ENCODE assay signal across 23 cellular contexts in the genomic region with DNA sequence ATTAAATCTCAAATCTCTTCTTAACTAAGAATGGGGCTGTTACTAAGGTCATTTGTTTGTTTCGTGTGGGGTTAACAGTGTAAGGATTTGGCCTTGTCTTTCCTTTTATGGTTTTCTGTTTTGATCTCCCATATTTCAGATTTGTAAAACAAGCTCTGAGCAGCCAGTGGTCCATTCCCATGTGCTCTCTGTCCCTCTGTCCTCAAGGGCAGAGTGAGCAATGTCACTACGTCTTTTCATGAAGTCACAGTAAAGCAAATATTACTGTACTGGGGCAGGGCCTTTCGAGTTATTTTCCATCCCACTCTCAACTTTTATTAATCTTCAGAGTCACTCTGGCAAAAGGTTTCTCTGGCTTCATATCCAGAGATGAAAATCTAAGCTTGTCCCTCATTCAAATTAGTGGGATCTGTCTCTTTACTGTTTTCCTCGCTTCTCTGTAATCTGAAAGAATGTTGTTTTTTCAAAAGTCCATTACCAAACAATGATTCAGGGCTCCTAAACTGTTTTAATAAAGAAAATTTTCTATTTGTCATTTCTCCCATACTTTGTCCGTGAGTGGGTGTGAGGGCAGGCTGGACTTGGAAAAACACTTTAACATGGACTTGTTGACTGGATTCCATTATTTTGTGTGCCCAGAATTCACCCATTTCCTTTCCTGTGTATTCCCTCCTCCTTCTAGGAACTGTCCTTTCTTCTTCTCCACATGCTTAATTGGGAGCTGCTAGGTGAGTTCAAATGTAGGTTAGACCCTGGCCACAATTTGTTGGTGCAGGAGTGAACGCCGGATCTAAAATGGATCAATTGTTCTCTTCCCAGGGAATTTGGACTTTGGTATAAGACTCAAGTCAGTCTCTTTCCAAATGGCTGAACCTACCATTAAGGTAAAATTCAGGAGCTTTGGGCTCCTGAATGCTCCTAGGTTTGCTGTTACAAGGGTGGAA. TPM values are rescaled to one million over a fixed set of nuclear protein-coding genes. Genes with fewer than 3 reads are reported as not detected.
A peak's percentile ranks its signal among the peaks of the same experiment; 100 is the strongest.
DNase-seq lines count a peak whose midpoint lies in the region; ATAC-seq and TF ChIP-seq lines count a peak whose summit lies in the region.
"Had no signal": no experiment of that assay in that cellular context is flagged by ENCODE, and none has a peak within 500 bp of the region (broad histone marks: within the 10 kb centered on the region; RNA-seq: fewer than 3 reads in every experiment).

No MANE protein-coding gene starts in this region.

- POLR2A ChIA-PET in BJ (lab: Charles Lee), result no interaction called here

- H3K36me3 ChIP-seq in BJ (ENCODE audit: control insufficient read depth, insufficient read depth, low read length) (no peaks in the 10 kb centered on the region), ascending aorta (no peaks in the 10 kb centered on the region), smooth muscle cell (ENCODE audit: low read depth) (no peaks in the 10 kb centered on the region), hepatocyte (replicated peaks; ENCODE audit: insufficient read depth, low read depth) (no peaks in the 10 kb centered on the region)
- H3K36me3 ChIP-seq: esophagus squamous epithelium had no signal

- TF ChIP-seq CTCF in BJ (IDR thresholded peaks at IDR 0.05; ENCODE audit: insufficient read depth, low read depth, low read length) (no peak), ascending aorta (IDR thresholded peaks at IDR 0.05) (no peak), fibroblast of the aortic adventitia (IDR thresholded peaks at IDR 0.05; ENCODE audit: insufficient read depth, low read length) (no peak), smooth muscle cell (IDR thresholded peaks at IDR 0.05; ENCODE audit: borderline replicate concordance, insufficient read depth, poor library complexity, severe bottlenecking) (no peak), hepatocyte (IDR thresholded peaks at IDR 0.05; ENCODE audit: poor library complexity) (no peak)

- peak overlapping the region; percentile 1 for H3K4me2 ChIP-seq in smooth muscle cell
- no peak overlapping the region for H3K4me2 ChIP-seq in hepatocyte

- H3K27me3 ChIP-seq in BJ (ENCODE audit: control insufficient read depth, insufficient read depth, low read length), result no peaks in the 10 kb centered on the region
- no peaks in the 10 kb centered on the region for H3K27me3 ChIP-seq in ascending aorta
- no peaks in the 10 kb centered on the region for H3K27me3 ChIP-seq in smooth muscle cell (ENCODE audit: low read depth)
- no peaks in the 10 kb centered on the region for H3K27me3 ChIP-seq in hepatocyte
- no peaks in the 10 kb centered on the region for H3K27me3 ChIP-seq in right cardiac atrium (ENCODE audit: control insufficient read depth, insufficient read depth)
- H3K27me3 ChIP-seq: esophagus squamous epithelium had no signal

- intact Hi-C loops in ascending aorta (cut with DNase I) (loop anchor here (2.0 to 5.0 kb wide), 2 partner anchors 42 to 90 kb away; a partner anchor contains a TSS), right cardiac atrium (cut with DNase I) (no loop called here)

- H3K4me3 ChIP-seq in BJ (ENCODE audit: low read depth, low read length), result no peak overlapping the region
- no peak overlapping the region for H3K4me3 ChIP-seq in ascending aorta
- H3K4me3 ChIP-seq in fibroblast of the aortic adventitia (ENCODE audit: low read depth, low read length), result no peak overlapping the region
- no peak overlapping the region for H3K4me3 ChIP-seq in smooth muscle cell
- no peak overlapping the region for H3K4me3 ChIP-seq in hepatocyte
- H3K4me3 ChIP-seq in right cardiac atrium (ENCODE audit: low read length), result no peak overlapping the region
- H3K4me3 ChIP-seq: esophagus squamous epithelium, SK-N-MC had no signal

- H3K27ac ChIP-seq in ascending aorta, result peak overlapping the region; percentile 69 to 71
- H3K27ac ChIP-seq in smooth muscle cell (ENCODE audit: low read depth), result peak overlapping the region; percentile 51
- H3K27ac ChIP-seq in hepatocyte, result no peak overlapping the region
- H3K27ac ChIP-seq in right cardiac atrium (ENCODE audit: low read length), result no peak overlapping the region
- H3K27ac ChIP-seq: esophagus squamous epithelium, SK-N-MC had no signal

- H3K9ac ChIP-seq in smooth muscle cell (ENCODE audit: low read depth), result no peak overlapping the region

- H4K20me1 ChIP-seq in smooth muscle cell (ENCODE audit: low read depth) (no peaks in the 10 kb centered on the region), hepatocyte (ENCODE audit: insufficient read depth, poor library complexity, severe bottlenecking) (no peaks in the 10 kb centered on the region)

- ATAC-seq in right cardiac atrium, result no peak

- CTCF ChIA-PET in BJ (lab: Yijun Ruan, JAX), result no interaction called here

- peaks cover 6 to 10% of the 10 kb centered on the region in 2 donors for H3K4me1 ChIP-seq in ascending aorta
- peaks cover 9% of the 10 kb centered on the region for H3K4me1 ChIP-seq in smooth muscle cell (ENCODE audit: low read depth)
- H3K4me1 ChIP-seq in hepatocyte (ENCODE audit: insufficient read depth), result no peaks in the 10 kb centered on the region
- H3K4me1 ChIP-seq in right cardiac atrium (ENCODE audit: control insufficient read depth, insufficient read depth, low read length), result no peaks in the 10 kb centered on the region

- WGBS in smooth muscle cell (ENCODE audit: low lambda C conversion rate), result 73% methylated on average over 7 of the region's 7 CpGs
- WGBS in hepatocyte (ENCODE audit: low lambda C conversion rate, missing lambda C conversion rate), result 84% methylated on average over 7 of the region's 7 CpGs
- WGBS in right cardiac atrium, result 82% methylated on average over 7 of the region's 7 CpGs

- no peaks in the 10 kb centered on the region for H3K9me2 ChIP-seq in hepatocyte (replicated peaks; ENCODE audit: insufficient read depth)

- H3K79me2 ChIP-seq in smooth muscle cell (ENCODE audit: low read depth) (no peaks in the 10 kb centered on the region), hepatocyte (no peaks in the 10 kb centered on the region)

- peak; percentile 31 for DNase-seq in BJ (ENCODE audit: low read depth)
- no peak for DNase-seq in ascending aorta (ENCODE audit: low spot score in 2 of 2)
- DNase-seq in fibroblast of the aortic adventitia (ENCODE audit: low read depth), result peak; percentile 7
- DNase-seq in smooth muscle cell (lab: John Stamatoyannopoulos, UW; ENCODE audit: unreplicated experiment), result no peak
- DNase-seq in NCI-H446 treated with DMSO at 0.1 percent for 48 hours (lab: John Stamatoyannopoulos, UW), result no peak
- DNase-seq in hepatocyte (ENCODE audit: low spot score), result no peak
- no peak for DNase-seq in right cardiac atrium
- no peak for DNase-seq in kidney glomerular epithelial cell (lab: John Stamatoyannopoulos, UW)
- DNase-seq: activated CD4-positive, alpha-beta T cell treated with anti-CD3 and anti-CD28 coated beads for 4 hours; activated CD8-positive, alpha-beta memory T cell treated with anti-CD3 and anti-CD28 coated beads for 24 hours; activated T-cell treated with anti-CD3 and anti-CD28 coated beads, Interleukin-2, amount 50 U/mL, for 1 hour; CD4-positive, alpha-beta memory T cell; cortex of kidney; DMS153; endodermal cell; esophagus squamous epithelium; NCI-H1048; NCI-H1694 treated with DMSO at 0.1 percent for 48 hours; NCI-H2171 treated with DMSO at 0.1 percent for 48 hours; NCI-H69; RPMI8226; substantia nigra had no signal

- peaks cover 10% of the 10 kb centered on the region for H3F3A ChIP-seq in smooth muscle cell (ENCODE audit: low read depth)

- peak overlapping the region; percentile 33 for H2AFZ ChIP-seq in smooth muscle cell (ENCODE audit: low read depth)
- H2AFZ ChIP-seq in hepatocyte, result no peak overlapping the region

- H3K9me3 ChIP-seq in ascending aorta (no peaks in the 10 kb centered on the region), smooth muscle cell (replicated peaks; ENCODE audit: low read depth) (no peaks in the 10 kb centered on the region), hepatocyte (ENCODE audit: low read depth) (no peaks in the 10 kb centered on the region), right cardiac atrium (ENCODE audit: control insufficient read depth, low read length) (no peaks in the 10 kb centered on the region)
- H3K9me3 ChIP-seq: esophagus squamous epithelium had no signal

RNA-seq across cellular contexts. Expression of a gene that starts 42.1 kb away (rescaled TPM):
- polyA plus RNA-seq in BJ (2011; rRNA removed) (29.9 and 45.2 TPM in 2 replicates), smooth muscle cell (49.1 and 53.3 TPM in 2 replicates), hepatocyte (71.8 and 98.9 TPM in 2 replicates), right cardiac atrium (57.1 TPM)
- polyA minus RNA-seq in BJ (2011; rRNA and poly(A)+ RNA removed), result 30.9 and 32.5 TPM in 2 replicates
- total RNA-seq in ascending aorta (128 TPM), fibroblast of the aortic adventitia (ENCODE audit: low replicate concordance) (78.8 and 84.4 TPM in 2 replicates), smooth muscle cell (189 and 239 TPM in 2 replicates), hepatocyte (251 and 299 TPM in 2 replicates), right cardiac atrium (100 to 1,000 TPM in 3 of 4 donors, 10 to 100 TPM in 1; 90.4 to 219 (median 119) TPM)

Comparison
In these comparisons a context has a peak if more than half of its experiments do, and no peak if none do; other contexts are left out.
1. DNase-seq: peak in BJ (single experiment) and fibroblast of the aortic adventitia (single experiment); none in ascending aorta (0 of 2), smooth muscle cell (single experiment), NCI-H446 treated with DMSO at 0.1 percent for 48 hours (single experiment), hepatocyte (single experiment), right cardiac atrium (0 of 3) and kidney glomerular epithelial cell (single experiment).
2. H3K27ac ChIP-seq: peak in ascending aorta (2 of 2) and smooth muscle cell (single experiment); none in hepatocyte (single experiment) and right cardiac atrium (single experiment).